4 cellular contexts compared by ENCODE assay signal in the genomic region with DNA sequence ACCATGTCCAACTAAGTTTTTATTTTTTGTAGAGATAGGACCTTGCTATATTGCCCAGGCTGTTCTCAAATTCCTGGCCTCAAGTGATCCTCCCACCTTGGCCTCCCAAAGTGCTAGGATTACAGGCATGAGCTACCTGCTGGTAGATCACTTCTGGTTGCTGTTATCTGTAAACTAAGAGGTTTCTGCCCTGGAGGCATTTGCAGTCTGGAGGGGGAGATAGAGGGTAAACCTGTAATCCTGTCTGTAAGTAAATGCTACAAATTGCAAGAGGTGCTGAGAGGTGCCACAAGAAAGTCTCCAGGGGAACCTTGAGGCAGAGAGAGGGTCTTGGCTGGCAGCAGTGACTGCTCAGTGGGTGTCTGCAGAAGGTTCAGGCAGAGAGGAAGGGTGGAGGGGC.
TF ChIP-seq lines count a peak whose summit lies in the region.

No MANE protein-coding gene starts in this region.

TF ChIP-seq in SK-N-SH, 30 proteins besides CTCF, POLR2A, EP300 and RAD21:
- TF ChIP-seq NRF1 (IDR thresholded peaks at IDR 0.05; ENCODE audit: low read depth, low read length) (no peak), GATA2 (CRISPR knock-in tag; IDR thresholded peaks at IDR 0.05) (no peak), CHD2 (IDR thresholded peaks at IDR 0.05; ENCODE audit: low read length, partially characterized antibody) (no peak), JUND (IDR thresholded peaks at IDR 0.05) (no peak), MXI1 (IDR thresholded peaks at IDR 0.05; ENCODE audit: low read depth, low read length) (no peak), YY1 (IDR thresholded peaks at IDR 0.05; ENCODE audit: low read depth) (no peak), MAX (IDR thresholded peaks at IDR 0.05; ENCODE audit: low read depth) (no peak), FOXJ3 (CRISPR knock-in tag; IDR thresholded peaks at IDR 0.05) (no peak), PBX3 (IDR thresholded peaks at IDR 0.05) (no peak)
- TF ChIP-seq, protein P1, sequence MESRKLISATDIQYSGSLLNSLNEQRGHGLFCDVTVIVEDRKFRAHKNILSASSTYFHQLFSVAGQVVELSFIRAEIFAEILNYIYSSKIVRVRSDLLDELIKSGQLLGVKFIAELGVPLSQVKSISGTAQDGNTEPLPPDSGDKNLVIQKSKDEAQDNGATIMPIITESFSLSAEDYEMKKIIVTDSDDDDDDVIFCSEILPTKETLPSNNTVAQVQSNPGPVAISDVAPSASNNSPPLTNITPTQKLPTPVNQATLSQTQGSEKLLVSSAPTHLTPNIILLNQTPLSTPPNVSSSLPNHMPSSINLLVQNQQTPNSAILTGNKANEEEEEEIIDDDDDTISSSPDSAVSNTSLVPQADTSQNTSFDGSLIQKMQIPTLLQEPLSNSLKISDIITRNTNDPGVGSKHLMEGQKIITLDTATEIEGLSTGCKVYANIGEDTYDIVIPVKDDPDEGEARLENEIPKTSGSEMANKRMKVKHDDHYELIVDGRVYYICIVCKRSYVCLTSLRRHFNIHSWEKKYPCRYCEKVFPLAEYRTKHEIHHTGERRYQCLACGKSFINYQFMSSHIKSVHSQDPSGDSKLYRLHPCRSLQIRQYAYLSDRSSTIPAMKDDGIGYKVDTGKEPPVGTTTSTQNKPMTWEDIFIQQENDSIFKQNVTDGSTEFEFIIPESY (IDR thresholded peaks at IDR 0.05; ENCODE audit: borderline replicate concordance, low read depth), result no peak
TF ChIP-seq in SK-N-SH: peak in this region for 0.

TF ChIP-seq in SK-N-SH treated with all-trans-retinoic acid at 6 μM for 48 hours, 23 proteins besides CTCF, POLR2A, EP300 and RAD21:
- no peak for TF ChIP-seq ZC3H10 (CRISPR knock-in tag; IDR thresholded peaks at IDR 0.05)
- no peak for TF ChIP-seq RARB (CRISPR knock-in tag; IDR thresholded peaks at IDR 0.05)
- TF ChIP-seq ESRRG (CRISPR knock-in tag; IDR thresholded peaks at IDR 0.05), result no peak
- TF ChIP-seq TOX (CRISPR knock-in tag; IDR thresholded peaks at IDR 0.05; ENCODE audit: borderline replicate concordance), result no peak

TF ChIP-seq in IMR-90, 13 proteins besides CTCF, POLR2A, EP300 and RAD21:
- no peak for TF ChIP-seq CHD1 (IDR thresholded peaks at IDR 0.05; ENCODE audit: low read depth, low read length)
- no peak for TF ChIP-seq RCOR1 (IDR thresholded peaks at IDR 0.05; ENCODE audit: insufficient replicate concordance, low read length)
- no peak for TF ChIP-seq MXI1 (IDR thresholded peaks at IDR 0.05; ENCODE audit: borderline replicate concordance, low read depth, low read length)
- no peak for TF ChIP-seq BHLHE40 (IDR thresholded peaks at IDR 0.05; ENCODE audit: low read depth, low read length)
- no peak for TF ChIP-seq USF2 (IDR thresholded peaks at IDR 0.05; ENCODE audit: low read depth, low read length)
- no peak for TF ChIP-seq FOS (IDR thresholded peaks at IDR 0.05; ENCODE audit: low read depth, low read length)
- no peak for TF ChIP-seq MAZ (IDR thresholded peaks at IDR 0.05; ENCODE audit: borderline replicate concordance, low read depth, low read length)
- TF ChIP-seq CEBPB (IDR thresholded peaks at IDR 0.05; ENCODE audit: low read depth, low read length), result no peak
- no peak for TF ChIP-seq SMC3 (IDR thresholded peaks at IDR 0.05; ENCODE audit: low read depth, low read length)
- TF ChIP-seq RFX5 (IDR thresholded peaks at IDR 0.05; ENCODE audit: low read depth, low read length), result no peak
- no peak for TF ChIP-seq MAFK (IDR thresholded peaks at IDR 0.05; ENCODE audit: low read depth, low read length)
- TF ChIP-seq ELK1 (IDR thresholded peaks at IDR 0.05; ENCODE audit: borderline replicate concordance, low read depth, low read length), result no peak
- TF ChIP-seq NFE2L2 (IDR thresholded peaks at IDR 0.05; ENCODE audit: low read depth, low read length), result no peak
TF ChIP-seq in IMR-90: peak in this region for 0.

TF ChIP-seq in K562, 482 proteins besides CTCF, POLR2A, EP300 and RAD21:
- TF ChIP-seq CBFA2T3 (IDR thresholded peaks at IDR 0.05) (0 out of 2 replicates have a peak, but pooled peaks have one; percentile 21), ZNF518B (CRISPR knock-in tag; IDR thresholded peaks at IDR 0.05) (no peak)
